In the genomic region with DNA sequence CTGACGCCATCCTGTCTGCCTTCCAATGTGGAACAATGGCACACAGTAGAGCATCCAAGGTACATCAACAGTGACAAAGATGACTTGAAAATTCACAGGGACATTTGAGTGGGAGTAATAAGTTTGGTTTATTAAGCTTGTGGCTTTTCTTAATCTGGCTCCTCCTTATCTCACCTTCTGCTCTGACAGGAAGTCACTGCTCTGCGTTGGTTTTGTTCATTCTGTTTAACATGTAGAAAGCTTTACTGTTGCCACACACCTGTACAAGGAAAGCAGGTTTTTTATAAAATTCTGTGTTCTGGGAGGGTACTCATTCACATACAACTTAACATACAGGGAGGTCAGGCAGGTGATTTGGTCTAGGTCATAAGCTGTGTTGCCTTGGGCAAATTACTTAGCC, we compare ENCODE assay signal across 20 cellular contexts. TPM values are rescaled to one million over a fixed set of nuclear protein-coding genes. Genes with fewer than 3 reads are reported as not detected.
DNase-seq lines count a peak whose midpoint lies in the region; ATAC-seq and TF ChIP-seq lines count a peak whose summit lies in the region.
"Had no signal": no experiment of that assay in that cellular context is flagged by ENCODE, and none has a peak within 500 bp of the region (broad histone marks: within the 10 kb centered on the region; RNA-seq: fewer than 3 reads in every experiment).

No MANE protein-coding gene starts in this region.

- H3K4me3 ChIP-seq in DND-41 (ENCODE audit: low read depth in 1 of 2, low read length in 2 of 2): no peak overlapping the region
- H3K4me3 ChIP-seq in effector memory CD4-positive, alpha-beta T cell (ENCODE audit: insufficient read depth, low read depth, low read length, poor library complexity, severe bottlenecking): no peak overlapping the region
- H3K4me3 ChIP-seq: K562 had no signal

- H3K79me2 ChIP-seq in DND-41 (ENCODE audit: insufficient read depth, low read length): no peaks in the 10 kb centered on the region

- no peaks in the 10 kb centered on the region for H3K27me3 ChIP-seq in DND-41 (ENCODE audit: insufficient read depth, low read length, poor library complexity)
- no peaks in the 10 kb centered on the region for H3K27me3 ChIP-seq in effector memory CD4-positive, alpha-beta T cell (replicated peaks; ENCODE audit: control insufficient read depth, insufficient read depth, low read length, poor library complexity, severe bottlenecking)

- ATAC-seq in DND-41 (ENCODE audit: insufficient read depth, low read depth) (peak; percentile 59; the same call in 1 of the 3 replicates), natural killer cell (peak; percentile 42 to 61 (median 57))
- no peak for ATAC-seq in activated CD8-positive, alpha-beta T cell treated with anti-CD3 and anti-CD28 coated beads, Interleukin-2, amount 10 ng/mL, durations not matched to agents 7 days and 5 days
- ATAC-seq: K562 had no signal

- no peaks in the 10 kb centered on the region for H3K27me3 Mint-ChIP-seq in activated T-cell treated with anti-CD3 and anti-CD28 coated beads, Interleukin-2, amount 50 U/mL, for 24 hours
- H3K27me3 Mint-ChIP-seq in activated CD8-positive, alpha-beta T cell treated with anti-CD3 and anti-CD28 coated beads, Interleukin-2, amount 10 ng/mL, durations not matched to agents 7 days and 5 days (ENCODE audit: low read depth): no peaks in the 10 kb centered on the region
- H3K27me3 Mint-ChIP-seq in natural killer cell (ENCODE audit: low read depth in 2 of 2): no peaks in the 10 kb centered on the region

- H3K9ac ChIP-seq in DND-41 (ENCODE audit: low read depth, low read length): no peak overlapping the region

- H3K4me2 ChIP-seq in DND-41 (ENCODE audit: insufficient read depth, low read length): no peak overlapping the region

- H3K9me3 Mint-ChIP-seq in activated T-cell treated with anti-CD3 and anti-CD28 coated beads, Interleukin-2, amount 50 U/mL, for 24 hours: no peaks in the 10 kb centered on the region
- peaks cover 25% of the 10 kb centered on the region for H3K9me3 Mint-ChIP-seq in activated CD8-positive, alpha-beta T cell treated with anti-CD3 and anti-CD28 coated beads, Interleukin-2, amount 10 ng/mL, durations not matched to agents 7 days and 5 days (ENCODE audit: insufficient read depth)
- H3K9me3 Mint-ChIP-seq in natural killer cell: no peaks in the 10 kb centered on the region

- TF ChIP-seq CTCF in DND-41 (IDR thresholded peaks at IDR 0.05; ENCODE audit: borderline replicate concordance, extremely low read depth, low read length, poor library complexity, severe bottlenecking) (no peak), natural killer cell (IDR thresholded peaks at IDR 0.05) (no peak), RWPE1 (conservative IDR thresholded peaks at IDR 0.05; ENCODE audit: low read depth) (no peak)

- no peaks in the 10 kb centered on the region for H4K20me1 ChIP-seq in DND-41 (ENCODE audit: insufficient read depth, low read length)

- peaks cover 22% of the 10 kb centered on the region for H3K4me1 ChIP-seq in DND-41 (ENCODE audit: insufficient read depth, low read length)
- peaks cover 17% of the 10 kb centered on the region for H3K4me1 ChIP-seq in effector memory CD4-positive, alpha-beta T cell (ENCODE audit: control insufficient read depth, insufficient read depth, low read length, poor library complexity, severe bottlenecking)

- no peaks in the 10 kb centered on the region for H3K9me3 ChIP-seq in DND-41 (ENCODE audit: insufficient read depth, low read length, severe bottlenecking)
- H3K9me3 ChIP-seq in effector memory CD4-positive, alpha-beta T cell (ENCODE audit: control insufficient read depth, low read length): no peaks in the 10 kb centered on the region

- H2AFZ ChIP-seq in DND-41 (ENCODE audit: low read depth, low read length): no peak overlapping the region

- peak overlapping the region; percentile 64 for H3K27ac Mint-ChIP-seq in activated T-cell treated with anti-CD3 and anti-CD28 coated beads, Interleukin-2, amount 50 U/mL, for 24 hours
- H3K27ac Mint-ChIP-seq in activated CD8-positive, alpha-beta T cell treated with anti-CD3 and anti-CD28 coated beads, Interleukin-2, amount 10 ng/mL, durations not matched to agents 7 days and 5 days: peak overlapping the region; percentile 48
- H3K27ac Mint-ChIP-seq in natural killer cell: peak overlapping the region; percentile 77 to 83

- POLR2A ChIA-PET in activated CD8-positive, alpha-beta T cell treated with anti-CD3 and anti-CD28 coated beads, Interleukin-2, amount 10 ng/mL, durations not matched to agents 7 days and 5 days (lab: Charles Lee): interaction anchor here (1.0 to 1.4 kb wide), 3 partner anchors 12 to 40 kb away, joined by 4 to 6 read pairs (median 5); no protein-coding TSS in a partner anchor
- POLR2A ChIA-PET in RWPE1 (lab: Yijun Ruan, JAX; ENCODE audit: low non-redundant PET): no interaction called here

- H3K4me3 Mint-ChIP-seq in activated T-cell treated with anti-CD3 and anti-CD28 coated beads, Interleukin-2, amount 50 U/mL, for 24 hours: no peak overlapping the region
- no peak overlapping the region for H3K4me3 Mint-ChIP-seq in activated CD8-positive, alpha-beta T cell treated with anti-CD3 and anti-CD28 coated beads, Interleukin-2, amount 10 ng/mL, durations not matched to agents 7 days and 5 days
- H3K4me3 Mint-ChIP-seq in natural killer cell: peak overlapping the region; percentile 66

- intact Hi-C loops in natural killer cell (cut with micrococcal nuclease): loop anchor here (5.0 kb wide), 2 partner anchors 40 to 80 kb away; partner anchors contain the start of gene GZMA

- H3K27ac ChIP-seq in DND-41 (ENCODE audit: low read length): no peak overlapping the region
- H3K27ac ChIP-seq in RWPE1: no peak overlapping the region
- H3K27ac ChIP-seq in effector memory CD4-positive, alpha-beta T cell (ENCODE audit: insufficient read depth, low read length, poor library complexity, severe bottlenecking): no peak overlapping the region
- H3K27ac ChIP-seq: HL-60 had no signal

- no peaks in the 10 kb centered on the region for H3K36me3 ChIP-seq in DND-41 (ENCODE audit: insufficient read depth, low read length)
- H3K36me3 ChIP-seq in effector memory CD4-positive, alpha-beta T cell (ENCODE audit: control insufficient read depth, insufficient read depth, low read length): no peaks in the 10 kb centered on the region

- CTCF ChIA-PET in activated CD8-positive, alpha-beta T cell treated with anti-CD3 and anti-CD28 coated beads, Interleukin-2, amount 10 ng/mL, durations not matched to agents 7 days and 5 days (lab: Charles Lee): interaction anchor here (1.1 to 7.4 kb wide), 7 partner anchors 14 to 137 kb away, joined by 4 to 47 read pairs (median 5); partner anchors contain the start of gene GPX8
- CTCF ChIA-PET in RWPE1 (lab: Yijun Ruan, JAX): interaction anchor here (1.1 kb wide), 1 partner anchor 78 kb away, joined by 8 read pairs; no protein-coding TSS in a partner anchor

- DNase-seq in activated T-cell treated with anti-CD3 and anti-CD28 coated beads, Interleukin-2, amount 50 U/mL, for 24 hours: no peak
- DNase-seq in activated T-cell treated with anti-CD3 and anti-CD28 coated beads, Interleukin-2, amount 50 U/mL, for 1 hour: no peak
- no peak for DNase-seq in DND-41
- DNase-seq in activated CD8-positive, alpha-beta T cell treated with anti-CD3 and anti-CD28 coated beads, Interleukin-2, amount 10 ng/mL, durations not matched to agents 7 days and 5 days: no peak
- no peak for DNase-seq in natural killer cell
- DNase-seq in RWPE1 (ENCODE audit: low spot score): no peak
- DNase-seq in effector memory CD4-positive, alpha-beta T cell: no peak
- no peak for DNase-seq in DMS153 (lab: John Stamatoyannopoulos, UW)
- DNase-seq: C1 segment of cervical spinal cord; Calu3; DMS79 treated with DMSO at 0.1 percent for 48 hours; GDM1; GOT3; NCI-H1436 treated with DMSO at 0.1 percent for 48 hours; NCI-H2081; NCI-H2227 treated with DMSO at 0.1 percent for 48 hours; NCI-H526 treated with DMSO at 0.1 percent for 48 hours; NK-92 treated with Interleukin-12 subunit alpha and Interleukin-12 subunit beta, amount 100 ng/mL, for 24 hours had no signal

- H3K36me3 Mint-ChIP-seq in activated T-cell treated with anti-CD3 and anti-CD28 coated beads, Interleukin-2, amount 50 U/mL, for 24 hours (ENCODE audit: low read depth): no peaks in the 10 kb centered on the region
- peaks cover 45% of the 10 kb centered on the region for H3K36me3 Mint-ChIP-seq in activated CD8-positive, alpha-beta T cell treated with anti-CD3 and anti-CD28 coated beads, Interleukin-2, amount 10 ng/mL, durations not matched to agents 7 days and 5 days (ENCODE audit: low read depth)
- H3K36me3 Mint-ChIP-seq in natural killer cell: no peaks in the 10 kb centered on the region

- peaks cover 55% of the 10 kb centered on the region for H3K4me1 Mint-ChIP-seq in activated T-cell treated with anti-CD3 and anti-CD28 coated beads, Interleukin-2, amount 50 U/mL, for 24 hours (ENCODE audit: low read depth)
- peaks cover 62% of the 10 kb centered on the region for H3K4me1 Mint-ChIP-seq in activated CD8-positive, alpha-beta T cell treated with anti-CD3 and anti-CD28 coated beads, Interleukin-2, amount 10 ng/mL, durations not matched to agents 7 days and 5 days (ENCODE audit: low read depth)
- peaks cover 63 to 64% of the 10 kb centered on the region in 2 donors for H3K4me1 Mint-ChIP-seq in natural killer cell

RNA-seq across cellular contexts. Expression of gene GZMK, which starts 1.6 kb away (rescaled TPM):
- total RNA-seq in activated CD8-positive, alpha-beta T cell treated with anti-CD3 and anti-CD28 coated beads, Interleukin-2, amount 10 ng/mL, durations not matched to agents 7 days and 5 days: 1 to 10 TPM; 2.4 to 2.9 TPM
- 10 to 100 TPM; 24.5 to 40.9 (median 30.3) TPM for total RNA-seq in natural killer cell
- total RNA-seq: Calu3, K562 had no signal

RNA-seq across cellular contexts. Expression of gene ESM1, which starts 37.1 kb away (rescaled TPM):
- total RNA-seq in activated CD8-positive, alpha-beta T cell treated with anti-CD3 and anti-CD28 coated beads, Interleukin-2, amount 10 ng/mL, durations not matched to agents 7 days and 5 days: not detected
- 1 to 10 TPM in 1 of 3 donors, under 1 TPM in 2; 0.87 to 1.2 (median 0.95) TPM for total RNA-seq in natural killer cell
- total RNA-seq: Calu3, K562 had no signal

Comparison
In these comparisons a context has a peak if more than half of its experiments do, and no peak if none do; other contexts are left out.
1. RNA of gene GZMK, which starts 1.6 kb away (total RNA-seq): 24.5 to 40.9 TPM in natural killer cell; 2.4 to 2.9 TPM in activated CD8-positive, alpha-beta T cell treated with anti-CD3 and anti-CD28 coated beads, Interleukin-2, amount 10 ng/mL, durations not matched to agents 7 days and 5 days; every median in the first group is over 4 times any median in the second.
2. Peak in every context shown above with its lines, with median percentiles within 50 percentile points of each other: H3K27ac Mint-ChIP-seq.